Comparison of ENCODE assay signal across 1 cellular context in genomic region chr7:5286933-5287332, GRCh38.
TF ChIP-seq lines count a peak whose summit lies in the region.

No MANE protein-coding gene starts in this region.

TF ChIP-seq in K562, 482 proteins besides CTCF, POLR2A, EP300 and RAD21 (continued from another document):
- TF ChIP-seq ZNF407 (IDR thresholded peaks at IDR 0.05; ENCODE audit: low read depth) = no peak
- TF ChIP-seq CBX5 (IDR thresholded peaks at IDR 0.05; ENCODE audit: borderline replicate concordance, low read depth) = no peak
- no peak for TF ChIP-seq NR0B1 (IDR thresholded peaks at IDR 0.05; ENCODE audit: partially characterized antibody)
- TF ChIP-seq ZFP36 (IDR thresholded peaks at IDR 0.05; ENCODE audit: low read depth, low read length, partially characterized antibody) = peak; percentile 87
- TF ChIP-seq CHD4 (IDR thresholded peaks at IDR 0.05; ENCODE audit: insufficient read depth, insufficient replicate concordance, low read depth, low read length, poor library complexity, severe bottlenecking) = no peak
